ENCODE assay signal across 8 cellular contexts in genomic region chr6:133973109-133973971, GRCh38. TPM values are rescaled to one million over a fixed set of nuclear protein-coding genes. Genes with fewer than 3 reads are reported as not detected.
DNase-seq lines count a peak whose midpoint lies in the region; ATAC-seq, FAIRE-seq and TF ChIP-seq lines count a peak whose summit lies in the region.

No MANE protein-coding gene starts in this region.

- H3K27ac ChIP-seq in astrocyte (ENCODE audit: low read depth, low read length) (peak overlapping the region; percentile 25), thyroid gland (no peak overlapping the region)

- TF ChIP-seq POLR2A in thyroid gland (IDR thresholded peaks at IDR 0.05): no peak

- H3K4me3 Mint-ChIP-seq in astrocyte (ENCODE audit: unreplicated experiment): no peak overlapping the region

- peak overlapping the region; percentile 56 for H3K27ac Mint-ChIP-seq in astrocyte (ENCODE audit: unreplicated experiment)

- H2AFZ ChIP-seq in astrocyte (ENCODE audit: low read depth, low read length): no peak overlapping the region

- no peak overlapping the region for H3K4me2 ChIP-seq in astrocyte (ENCODE audit: low read length)

- no peaks in the 10 kb centered on the region for H3K9me3 Mint-ChIP-seq in astrocyte (ENCODE audit: unreplicated experiment)

- WGBS in thyroid gland, 2 donors: 5 to 6% methylated on average over 4 of the region's 4 CpGs

- peaks cover 4% of the 10 kb centered on the region for H3K4me1 ChIP-seq in astrocyte (ENCODE audit: insufficient read depth, low read length)
- peaks cover 6 to 9% of the 10 kb centered on the region in 2 donors for H3K4me1 ChIP-seq in thyroid gland

- TF ChIP-seq CTCF in astrocyte (IDR thresholded peaks at IDR 0.05; ENCODE audit: insufficient read depth, low read depth, low read length) (peak; percentile 75), thyroid gland (IDR thresholded peaks at IDR 0.05) (peak; percentile 33 to 76 (median 55))

- H3K27me3 ChIP-seq in astrocyte (ENCODE audit: insufficient read depth, low read length): no peaks in the 10 kb centered on the region
- H3K27me3 ChIP-seq in thyroid gland: no peaks in the 10 kb centered on the region

- FAIRE-seq in astrocyte (lab: Jason Lieb, UNC) (peak; percentile 97), islet of Langerhans (lab: Jason Lieb, UNC) (peak; percentile 99)

- H3K4me3 ChIP-seq in astrocyte (ENCODE audit: insufficient read depth, low read depth, low read length): no peak overlapping the region
- no peak overlapping the region for H3K4me3 ChIP-seq in thyroid gland (replicated peaks in 1 of 3)

- H3K36me3 Mint-ChIP-seq in astrocyte (ENCODE audit: low read depth, unreplicated experiment): peaks cover 2% of the 10 kb centered on the region

- intact Hi-C loops in thyroid gland (cut with DNase I): loop anchor here (10.0 kb wide), 1 partner anchor 91 kb away; no protein-coding TSS in a partner anchor

- DNase-seq in AG20443 (ENCODE audit: low spot score): peak; percentile 42
- DNase-seq in NCI-H345 (lab: John Stamatoyannopoulos, UW): peak; percentile 43
- DNase-seq in astrocyte (ENCODE audit: low read depth): no peak
- DNase-seq in thyroid gland: no peak
- no peak for DNase-seq in HPDE6-E6E7 (ENCODE audit: extremely low spot score)

- peak overlapping the region; percentile 1 for H3K9ac ChIP-seq in astrocyte (ENCODE audit: low read length)

- H4K20me1 ChIP-seq in astrocyte (ENCODE audit: insufficient read depth, low read length): peaks cover 19% of the 10 kb centered on the region

- peaks cover 28% of the 10 kb centered on the region for H3K4me1 Mint-ChIP-seq in astrocyte (ENCODE audit: low read depth, unreplicated experiment)

- no peaks in the 10 kb centered on the region for H3K36me3 ChIP-seq in astrocyte (ENCODE audit: insufficient read depth, low read length)
- no peaks in the 10 kb centered on the region for H3K36me3 ChIP-seq in thyroid gland

- no peaks in the 10 kb centered on the region for H3K27me3 Mint-ChIP-seq in astrocyte (ENCODE audit: low read depth, unreplicated experiment)

- H3K79me2 ChIP-seq in astrocyte (ENCODE audit: insufficient read depth, low read length): peaks cover 86% of the 10 kb centered on the region

- ATAC-seq in GM18498 (IDR thresholded peaks at IDR 0.05; ENCODE audit: unreplicated experiment): peak; percentile 57
- peak; percentile 67 for ATAC-seq in HG03342 (IDR thresholded peaks at IDR 0.05; ENCODE audit: unreplicated experiment)

- H3K9me3 ChIP-seq in astrocyte (ENCODE audit: insufficient read depth, low read depth, low read length) (no peaks in the 10 kb centered on the region), thyroid gland (no peaks in the 10 kb centered on the region)

RNA-seq across cellular contexts. Expression of gene TBPL1, which starts 20.3 kb away (rescaled TPM):
- 53.4 and 54.0 TPM in 2 replicates for total RNA-seq in astrocyte
- total RNA-seq in thyroid gland: 10 to 100 TPM; 12.1 to 57.9 (median 17.0) TPM

Comparison
In these comparisons a context has a peak if more than half of its experiments do, and no peak if none do; other contexts are left out.
1. DNase-seq: peak in AG20443 (single experiment) and NCI-H345 (single experiment); none in astrocyte (single experiment), thyroid gland (0 of 2) and HPDE6-E6E7 (single experiment).